Comparison of ENCODE assay signal across 1 cellular context in genomic region chr17:76740329-76741118, GRCh38.
TF ChIP-seq lines count a peak whose summit lies in the region.

No MANE protein-coding gene starts in this region.

TF ChIP-seq in SK-N-SH, 30 proteins besides CTCF, POLR2A, EP300 and RAD21 (continued from another document):
- TF ChIP-seq GATA2 (CRISPR knock-in tag; IDR thresholded peaks at IDR 0.05) (no peak), TEAD4 (IDR thresholded peaks at IDR 0.05; ENCODE audit: borderline replicate concordance, insufficient read depth) (no peak), POLR2AphosphoS5 (IDR thresholded peaks at IDR 0.05; ENCODE audit: low read depth, low read length) (no peak), FOXM1 (IDR thresholded peaks at IDR 0.05; ENCODE audit: low read depth) (no peak), FOSL2 (IDR thresholded peaks at IDR 0.05; ENCODE audit: borderline replicate concordance, low read depth) (no peak), NRF1 (IDR thresholded peaks at IDR 0.05; ENCODE audit: low read depth, low read length) (no peak)
